In genomic region chr20:62652051-62652893, GRCh38 we compare ENCODE assay signal across 8 cellular contexts.
DNase-seq lines count a peak whose midpoint lies in the region; ATAC-seq lines count a peak whose summit lies in the region.

No MANE protein-coding gene starts in this region.

- DNase-seq in COLO668 (lab: John Stamatoyannopoulos, UW; ENCODE audit: unreplicated experiment) (peak; percentile 39), HS-5 (ENCODE audit: low read depth) (peak; percentile 95), left kidney (ENCODE audit: low read depth, low spot score) (peak; percentile 96), NCI-H82 treated with DMSO at 0.1 percent for 48 hours (lab: John Stamatoyannopoulos, UW; ENCODE audit: unreplicated experiment) (no peak)
- DNase-seq in activated CD4-positive, CD25-positive, alpha-beta regulatory T cell treated with anti-CD3 and anti-CD28 coated beads, Interleukin-2, amount 50 U/mL, for 72 hours = peak; percentile 65
- DNase-seq in stimulated activated CD4-positive, alpha-beta T cell treated with anti-CD3 and anti-CD28 coated beads, Interleukin-1b, Interleukin-23, amount 100 ng/mL, for 4 hours (ENCODE audit: low read depth in 2 of 2) = peak; percentile 28 to 44

- peak; percentile 50 for ATAC-seq in GM21360 (IDR thresholded peaks at IDR 0.05; ENCODE audit: unreplicated experiment)

- peak overlapping the region; percentile 83 for H3K27ac ChIP-seq in cingulate gyrus (ENCODE audit: low read depth, low read length)
